ENCODE assay signal across 18 cellular contexts in genomic region chrY:7745486-7745885, GRCh38.
"Had no signal": no experiment of that assay in that cellular context is flagged by ENCODE, and none has a peak within 500 bp of the region (broad histone marks: within the 10 kb centered on the region; RNA-seq: fewer than 3 reads in every experiment).

No MANE protein-coding gene starts in this region.

- H3K36me3 ChIP-seq: colonic mucosa, esophagus muscularis mucosa, gastrocnemius medialis, heart right ventricle, left lung, lower lobe of right lung had no signal

- H3K27ac ChIP-seq: colonic mucosa, epithelial cell of prostate, esophagus muscularis mucosa, gastrocnemius medialis, heart right ventricle, left lung, lower lobe of right lung had no signal

- H3K4me1 ChIP-seq: colonic mucosa, esophagus muscularis mucosa, gastrocnemius medialis, heart right ventricle, left lung, lower lobe of right lung had no signal

- ATAC-seq: effector memory CD8-positive, alpha-beta T cell; gastrocnemius medialis; heart right ventricle; left cardiac atrium; left lung; left ventricle myocardium superior; lower lobe of right lung; mucosa of descending colon had no signal

- DNase-seq: colonic mucosa; cortex of kidney; effector CD8-positive, alpha-beta T cell; effector memory CD8-positive, alpha-beta T cell; endodermal cell; foreskin fibroblast; foreskin melanocyte; gastrocnemius medialis; glutamatergic neuron; heart right ventricle; hippocampal formation; left cardiac atrium; left lung; left ventricle myocardium superior; lower lobe of right lung; mucosa of descending colon had no signal

- H3K9me3 ChIP-seq: colonic mucosa, esophagus muscularis mucosa, gastrocnemius medialis, heart right ventricle, left lung, lower lobe of right lung, mucosa of descending colon had no signal

- H3K27me3 ChIP-seq: colonic mucosa, esophagus muscularis mucosa, gastrocnemius medialis, heart right ventricle, left lung had no signal

- H3K4me3 ChIP-seq: colonic mucosa, esophagus muscularis mucosa, gastrocnemius medialis, heart right ventricle, left lung, lower lobe of right lung, mucosa of descending colon had no signal
